ENCODE assay signal across 13 cellular contexts in the genomic region with DNA sequence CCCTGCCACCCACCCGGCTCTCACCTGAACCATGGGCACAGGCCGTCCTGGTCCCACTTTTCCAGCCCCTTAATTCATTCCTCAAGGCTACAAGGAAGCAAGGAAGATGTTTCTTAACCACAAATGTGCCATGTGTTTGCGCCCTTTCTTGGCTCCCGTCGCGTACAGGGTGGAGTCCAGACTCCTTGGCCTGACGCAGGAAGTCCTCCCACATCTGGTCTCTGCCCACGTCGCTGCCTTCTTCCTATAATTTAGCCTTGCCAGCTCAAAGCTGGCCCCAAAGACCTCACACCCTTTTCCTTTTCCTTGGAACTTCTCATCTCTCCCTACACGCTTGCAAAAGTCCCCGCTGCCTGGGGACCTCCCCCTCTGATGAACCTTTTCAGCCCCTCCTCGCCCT. TPM values are rescaled to one million over a fixed set of nuclear protein-coding genes. Genes with fewer than 3 reads are reported as not detected.
DNase-seq lines count a peak whose midpoint lies in the region; ATAC-seq and TF ChIP-seq lines count a peak whose summit lies in the region.
"Had no signal": no experiment of that assay in that cellular context is flagged by ENCODE, and none has a peak within 500 bp of the region (broad histone marks: within the 10 kb centered on the region; RNA-seq: fewer than 3 reads in every experiment).

No MANE protein-coding gene starts in this region.

- no peaks in the 10 kb centered on the region for H3K9me3 Mint-ChIP-seq in activated naive CD4-positive, alpha-beta T cell treated with anti-CD3 and anti-CD28 coated beads, Interleukin-2, amount 50 U/mL, for 24 hours
- no peaks in the 10 kb centered on the region for H3K9me3 Mint-ChIP-seq in activated naive CD8-positive, alpha-beta T cell treated with anti-CD3 and anti-CD28 coated beads, Interleukin-2, amount 10 ng/mL, durations not matched to agents 7 days and 5 days
- H3K9me3 Mint-ChIP-seq in effector memory CD8-positive, alpha-beta T cell, result no peaks in the 10 kb centered on the region

- 41 to 45% methylated on average over 12 of the region's 12 CpGs for WGBS in lung, 2 donors
- WGBS in transverse colon (ENCODE audit: low coverage in 1 of 2), 2 donors, result 46 to 47% methylated on average over 9 to 12 of the region's 12 CpGs

- H3K4me3 ChIP-seq in lung (no peak overlapping the region), transverse colon (no peak overlapping the region)

- ATAC-seq in activated naive CD8-positive, alpha-beta T cell treated with anti-CD3 and anti-CD28 coated beads, Interleukin-2, amount 10 ng/mL, durations not matched to agents 7 days and 5 days (ENCODE audit: low read depth), result no peak
- ATAC-seq in lung (ENCODE audit: insufficient read depth, low FRiP score), result peak; percentile 35
- ATAC-seq in effector memory CD8-positive, alpha-beta T cell (replicated peaks), result no peak
- ATAC-seq: HCT116 had no signal

- no peak for DNase-seq in activated naive CD4-positive, alpha-beta T cell treated with Interleukin-2 at 50 U/mL for 16 hours
- no peak for DNase-seq in activated naive CD8-positive, alpha-beta T cell treated with anti-CD3 and anti-CD28 coated beads, Interleukin-2, amount 10 ng/mL, durations not matched to agents 7 days and 5 days
- DNase-seq in lung (ENCODE audit: low spot score) (peak; percentile 42), transverse colon (peak; percentile 76), NCI-H1930 (lab: John Stamatoyannopoulos, UW) (no peak)
- DNase-seq in stimulated activated CD4-positive, alpha-beta T cell treated with anti-CD3 and anti-CD28 coated beads, Interleukin-1b, Interleukin-23, amount 100 ng/mL, for 48 hours, result no peak
- no peak for DNase-seq in effector memory CD8-positive, alpha-beta T cell
- DNase-seq: caudate nucleus had no signal

- no peaks in the 10 kb centered on the region for H3K36me3 Mint-ChIP-seq in activated naive CD4-positive, alpha-beta T cell treated with anti-CD3 and anti-CD28 coated beads, Interleukin-2, amount 50 U/mL, for 24 hours
- H3K36me3 Mint-ChIP-seq in activated naive CD8-positive, alpha-beta T cell treated with anti-CD3 and anti-CD28 coated beads, Interleukin-2, amount 10 ng/mL, durations not matched to agents 7 days and 5 days, result peaks cover 9% of the 10 kb centered on the region
- H3K36me3 Mint-ChIP-seq in effector memory CD8-positive, alpha-beta T cell (ENCODE audit: insufficient read depth), result peaks cover 8% of the 10 kb centered on the region

- H3K4me1 Mint-ChIP-seq in activated naive CD4-positive, alpha-beta T cell treated with anti-CD3 and anti-CD28 coated beads, Interleukin-2, amount 50 U/mL, for 24 hours, result peaks cover 16% of the 10 kb centered on the region
- H3K4me1 Mint-ChIP-seq in activated naive CD8-positive, alpha-beta T cell treated with anti-CD3 and anti-CD28 coated beads, Interleukin-2, amount 10 ng/mL, durations not matched to agents 7 days and 5 days, result peaks cover 16% of the 10 kb centered on the region
- peaks cover 13 to 15% of the 10 kb centered on the region in 2 donors for H3K4me1 Mint-ChIP-seq in effector memory CD8-positive, alpha-beta T cell (ENCODE audit: low read depth in 2 of 2)

- H3K36me3 ChIP-seq in lung (ENCODE audit: control insufficient read depth in 2 of 2, insufficient read depth in 2 of 2, low read length in 2 of 2) (peaks cover 0 to under 1% of the 10 kb centered on the region in 2 donors), transverse colon (no peaks in the 10 kb centered on the region)

- TF ChIP-seq CTCF in lung (IDR thresholded peaks at IDR 0.05; ENCODE audit: control extremely low read depth, extremely low read depth) (no peak), transverse colon (IDR thresholded peaks at IDR 0.05) (no peak)

- no peak for TF ChIP-seq EP300 in transverse colon (IDR thresholded peaks at IDR 0.05; ENCODE audit: low read depth)

- POLR2A ChIA-PET in activated naive CD8-positive, alpha-beta T cell treated with anti-CD3 and anti-CD28 coated beads, Interleukin-2, amount 10 ng/mL, durations not matched to agents 7 days and 5 days (lab: Charles Lee), result no interaction called here

- peaks cover 2 to 19% of the 10 kb centered on the region in 2 donors for H3K4me1 ChIP-seq in lung (ENCODE audit: control insufficient read depth in 2 of 2, insufficient read depth in 2 of 2, low read length in 2 of 2)
- peaks cover 3 to 32% (median 19%) of the 10 kb centered on the region in 4 donors for H3K4me1 ChIP-seq in transverse colon

- in situ Hi-C loops in transverse colon (cut with MboI; ENCODE audit: low pct_ligation_motif_present in 1 of 4, low pct_unique_long_range_greater_than_20kb in 1 of 4, low sequenced_read_pairs in 3 of 4), result no loop called here

- H3K27me3 ChIP-seq in lung (ENCODE audit: control insufficient read depth, insufficient read depth) (no peaks in the 10 kb centered on the region), transverse colon (peaks cover 28% of the 10 kb centered on the region)

- H3K4me3 Mint-ChIP-seq in activated naive CD4-positive, alpha-beta T cell treated with anti-CD3 and anti-CD28 coated beads, Interleukin-2, amount 50 U/mL, for 24 hours, result peak overlapping the region; percentile 65
- peak overlapping the region; percentile 8 for H3K4me3 Mint-ChIP-seq in activated naive CD8-positive, alpha-beta T cell treated with anti-CD3 and anti-CD28 coated beads, Interleukin-2, amount 10 ng/mL, durations not matched to agents 7 days and 5 days
- peak overlapping the region in 1 of 2 donors; percentile 1 for H3K4me3 Mint-ChIP-seq in effector memory CD8-positive, alpha-beta T cell

- H3K27ac ChIP-seq in lung (ENCODE audit: low read depth in 1 of 2, low read length in 1 of 2), result no peak overlapping the region
- peak overlapping the region; percentile 3 to 72 (median 41) for H3K27ac ChIP-seq in transverse colon

- H3K27ac Mint-ChIP-seq in activated naive CD4-positive, alpha-beta T cell treated with anti-CD3 and anti-CD28 coated beads, Interleukin-2, amount 50 U/mL, for 24 hours, result peak overlapping the region; percentile 47
- H3K27ac Mint-ChIP-seq in activated naive CD8-positive, alpha-beta T cell treated with anti-CD3 and anti-CD28 coated beads, Interleukin-2, amount 10 ng/mL, durations not matched to agents 7 days and 5 days, result peak overlapping the region; percentile 47
- no peak overlapping the region for H3K27ac Mint-ChIP-seq in effector memory CD8-positive, alpha-beta T cell

- no peak for TF ChIP-seq POLR2A in transverse colon (IDR thresholded peaks at IDR 0.05)

- intact Hi-C loops in transverse colon (cut with DNase I; ENCODE audit: low total_unique reads), result no loop called here

- peaks cover 38% of the 10 kb centered on the region for H3K27me3 Mint-ChIP-seq in activated naive CD4-positive, alpha-beta T cell treated with anti-CD3 and anti-CD28 coated beads, Interleukin-2, amount 50 U/mL, for 24 hours
- H3K27me3 Mint-ChIP-seq in activated naive CD8-positive, alpha-beta T cell treated with anti-CD3 and anti-CD28 coated beads, Interleukin-2, amount 10 ng/mL, durations not matched to agents 7 days and 5 days, result peaks cover 44% of the 10 kb centered on the region
- H3K27me3 Mint-ChIP-seq in effector memory CD8-positive, alpha-beta T cell, result peaks cover 42 to 66% of the 10 kb centered on the region in 2 donors

- H3K9me3 ChIP-seq in lung (ENCODE audit: control insufficient read depth in 2 of 2, insufficient read depth in 1 of 2, low read length in 1 of 2) (peaks cover 0 to 4% of the 10 kb centered on the region in 2 donors), transverse colon (no peaks in the 10 kb centered on the region)

RNA-seq across cellular contexts. Expression of gene BHLHA9, which starts 38.8 kb away (rescaled TPM):
- not detected for total RNA-seq in activated naive CD8-positive, alpha-beta T cell treated with anti-CD3 and anti-CD28 coated beads, Interleukin-2, amount 10 ng/mL, durations not matched to agents 7 days and 5 days
- not detected for total RNA-seq in lung
- polyA plus RNA-seq in lung, result not detected
- not detected for total RNA-seq in transverse colon
- total RNA-seq: liver, skeletal muscle tissue had no signal
- polyA plus RNA-seq: AG04450 had no signal

RNA-seq across cellular contexts. Expression of gene TRARG1, which starts 48.0 kb away (rescaled TPM):
- total RNA-seq in activated naive CD8-positive, alpha-beta T cell treated with anti-CD3 and anti-CD28 coated beads, Interleukin-2, amount 10 ng/mL, durations not matched to agents 7 days and 5 days, result under 1 TPM; 0.51 to 0.58 TPM
- total RNA-seq in lung, result not detected
- polyA plus RNA-seq in lung, result under 1 TPM in 1 of 2 donors, not detected in 1; 0.04 TPM
- 1 to 10 TPM in 2 of 4 donors, under 1 TPM in 1, not detected in 1; 0.27 to 2.2 (median 1.9) TPM for total RNA-seq in transverse colon
- total RNA-seq: liver had no signal
- polyA plus RNA-seq: AG04450 had no signal

RNA-seq across cellular contexts. Expression of gene ABR, which starts 51.7 kb away (rescaled TPM):
- total RNA-seq in activated naive CD8-positive, alpha-beta T cell treated with anti-CD3 and anti-CD28 coated beads, Interleukin-2, amount 10 ng/mL, durations not matched to agents 7 days and 5 days, result 100 to 1,000 TPM; 156 to 158 TPM
- total RNA-seq in lung (100 to 1,000 TPM in 1 of 2 donors, 10 to 100 TPM in 1; 54.8 to 187 TPM), transverse colon (1,000 to 10,000 TPM in 1 of 4 donors, 100 to 1,000 TPM in 3; 286 to 1,099 (median 522) TPM)
- polyA plus RNA-seq in lung, result 10 to 100 TPM; 69.5 to 71.0 TPM

Comparison
In these comparisons a context has a peak if more than half of its experiments do, and no peak if none do; other contexts are left out.
1. H3K27ac Mint-ChIP-seq: peak in activated naive CD4-positive, alpha-beta T cell treated with anti-CD3 and anti-CD28 coated beads, Interleukin-2, amount 50 U/mL, for 24 hours (single experiment) and activated naive CD8-positive, alpha-beta T cell treated with anti-CD3 and anti-CD28 coated beads, Interleukin-2, amount 10 ng/mL, durations not matched to agents 7 days and 5 days (single experiment); none in effector memory CD8-positive, alpha-beta T cell (0 of 2).
2. DNase-seq: peak in lung (single experiment) and transverse colon (single experiment); none in activated naive CD4-positive, alpha-beta T cell treated with Interleukin-2 at 50 U/mL for 16 hours (single experiment), activated naive CD8-positive, alpha-beta T cell treated with anti-CD3 and anti-CD28 coated beads, Interleukin-2, amount 10 ng/mL, durations not matched to agents 7 days and 5 days (single experiment), stimulated activated CD4-positive, alpha-beta T cell treated with anti-CD3 and anti-CD28 coated beads, Interleukin-1b, Interleukin-23, amount 100 ng/mL, for 48 hours (single experiment), NCI-H1930 (0 of 2) and effector memory CD8-positive, alpha-beta T cell (0 of 3).
3. H3K27ac ChIP-seq: peak in transverse colon (4 of 4); none in lung (0 of 2).